1 cellular context compared by ENCODE assay signal in the genomic region with DNA sequence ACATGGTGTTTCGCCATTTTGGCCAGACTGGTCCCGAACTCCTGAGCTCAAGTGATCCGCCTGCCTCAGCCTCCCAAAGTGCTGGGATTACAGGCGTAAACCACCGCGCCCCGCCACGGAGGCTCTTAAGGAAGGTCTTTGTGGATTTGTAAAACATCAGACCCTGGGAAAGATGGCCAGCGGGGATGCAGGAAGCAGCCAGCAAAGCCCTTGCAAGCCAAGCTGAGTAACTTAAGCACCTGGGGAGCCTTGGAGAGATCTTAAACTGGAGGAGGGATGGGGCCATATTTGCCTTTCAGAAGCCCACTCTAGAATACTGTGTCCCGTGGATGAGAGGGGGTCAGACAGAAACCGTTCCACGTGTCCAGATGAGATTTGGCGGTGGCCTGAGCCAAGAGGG.
A peak's percentile ranks its signal among the peaks of the same experiment; 100 is the strongest.
TF ChIP-seq lines count a peak whose summit lies in the region.

No MANE protein-coding gene starts in this region.

TF ChIP-seq in H1, 55 proteins besides CTCF, POLR2A, EP300 and RAD21:
- TF ChIP-seq SIN3A (conservative IDR thresholded peaks at IDR 0.05 in 1 of 2, IDR thresholded peaks at IDR 0.05 in 1 of 2; ENCODE audit: low read depth in 1 of 2, low read length in 2 of 2) (0 out of 4 replicates have a peak, but pooled peaks of 1 of the 2 experiments have one; percentile 50), FOSL1 (IDR thresholded peaks at IDR 0.05; ENCODE audit: insufficient read depth, low read depth, low read length) (no peak), CHD1 (IDR thresholded peaks at IDR 0.05; ENCODE audit: low read depth, low read length) (no peak), EZH2 (IDR thresholded peaks at IDR 0.05; ENCODE audit: low read depth, low read length, severe bottlenecking) (peak; percentile 3)
